In the genomic region with DNA sequence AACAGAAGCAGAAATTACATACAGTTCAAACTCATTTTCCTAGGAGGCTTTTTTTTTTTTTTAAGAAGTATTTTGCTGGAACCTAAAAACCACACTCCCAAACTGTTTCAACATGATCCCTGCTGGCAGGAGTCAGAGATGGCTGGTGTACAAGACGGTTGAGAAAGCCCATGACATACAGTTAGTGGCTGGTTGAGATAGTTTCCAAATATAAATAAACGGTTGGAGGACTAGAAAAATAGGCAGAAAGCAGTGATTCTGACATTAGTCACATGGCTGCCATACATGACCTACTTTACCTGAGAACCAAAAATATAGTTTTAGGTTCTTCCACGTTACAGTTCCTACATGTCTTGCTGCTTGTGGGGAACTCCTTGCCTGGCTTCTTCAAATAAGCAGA, we compare ENCODE assay signal across 10 cellular contexts. TPM values are rescaled to one million over a fixed set of nuclear protein-coding genes. Genes with fewer than 3 reads are reported as not detected.
DNase-seq lines count a peak whose midpoint lies in the region; ATAC-seq, FAIRE-seq and TF ChIP-seq lines count a peak whose summit lies in the region.
"Had no signal": no experiment of that assay in that cellular context is flagged by ENCODE, and none has a peak within 500 bp of the region (broad histone marks: within the 10 kb centered on the region; RNA-seq: fewer than 3 reads in every experiment).

No MANE protein-coding gene starts in this region.

- DNase-seq in IMR-90 (peak; percentile 98), astrocyte (ENCODE audit: low read depth) (peak; percentile 92), hepatic stellate cell (ENCODE audit: low spot score) (peak; percentile 70), upper lobe of left lung (no peak), activated gamma-delta T cell treated with Interleukin-2 at 50 U/mL for 16 hours (no peak)
- no peak for DNase-seq in activated CD8-positive, alpha-beta memory T cell treated with anti-CD3 and anti-CD28 coated beads, Interleukin-2, amount 50 U/mL, for 4 hours
- DNase-seq: activated effector memory CD4-positive, alpha-beta T cell treated with anti-CD3 and anti-CD28 coated beads, Interleukin-2, amount 50 U/mL, for 16 hours; NCI-H526 treated with DMSO at 0.1 percent for 48 hours; stimulated activated naive CD8-positive, alpha-beta T cell treated with anti-CD3 and anti-CD28 coated beads, Interleukin-15, Interleukin-2, amounts not matched to agents 100 U/mL and 50 U/mL, for 24 hours had no signal

- H4K20me1 ChIP-seq in IMR-90 (ENCODE audit: insufficient read depth, low read length), result peaks cover 8% of the 10 kb centered on the region; the same call in 1 of the 2 replicates
- H4K20me1 ChIP-seq in astrocyte (ENCODE audit: insufficient read depth, low read length), result no peaks in the 10 kb centered on the region

- H3K4ac ChIP-seq in IMR-90 (ENCODE audit: low read depth, low read length), result peak overlapping the region; percentile 92

- TF ChIP-seq CTCF in IMR-90 (conservative IDR thresholded peaks at IDR 0.05; ENCODE audit: low read depth, low read length) (no peak), astrocyte (IDR thresholded peaks at IDR 0.05; ENCODE audit: insufficient read depth, low read depth, low read length) (no peak), upper lobe of left lung (IDR thresholded peaks at IDR 0.05) (no peak)

- peak; percentile 78 for FAIRE-seq in astrocyte (lab: Jason Lieb, UNC)

- H3K9me1 ChIP-seq in IMR-90 (ENCODE audit: insufficient read depth, low read length), result peaks cover 28% of the 10 kb centered on the region

- TF ChIP-seq EP300 in upper lobe of left lung (IDR thresholded peaks at IDR 0.05), result no peak

- in situ Hi-C loops in IMR-90 (cut with MboI; ENCODE audit: low sequenced_read_pairs), result loop anchor here (5.0 to 10.0 kb wide), 4 partner anchors 58 to 393 kb away; no protein-coding TSS in a partner anchor

- H2AK5ac ChIP-seq in IMR-90 (ENCODE audit: low read depth, low read length), result peak overlapping the region; percentile 96

- no peaks in the 10 kb centered on the region for H3K9me3 Mint-ChIP-seq in astrocyte (ENCODE audit: unreplicated experiment)

- H3K14ac ChIP-seq in IMR-90 (replicated peaks; ENCODE audit: low read depth, low read length), result peak overlapping the region; percentile 91; the same call in 1 of the 2 replicates

- H2BK20ac ChIP-seq in IMR-90 (ENCODE audit: low read depth, low read length), result peak overlapping the region; percentile 90

- H3K4me2 ChIP-seq in IMR-90 (ENCODE audit: low read depth, low read length), result peak overlapping the region; percentile 56
- H3K4me2 ChIP-seq in astrocyte (ENCODE audit: low read length), result no peak overlapping the region

- peak overlapping the region; percentile 16 for H3K56ac ChIP-seq in IMR-90 (ENCODE audit: extremely low read depth, insufficient read depth, low read length)

- intact Hi-C loops in IMR-90 (cut with micrococcal nuclease), result loop anchor here (1.0 to 5.0 kb wide), 3 partner anchors 165 to 249 kb away; partner anchors contain the start of gene MYO10

- TF ChIP-seq POLR2A in IMR-90 (IDR thresholded peaks at IDR 0.05; ENCODE audit: low read depth, low read length) (no peak; the same call in 1 of the 2 replicates), upper lobe of left lung (IDR thresholded peaks at IDR 0.05) (no peak)

- peaks cover 60% of the 10 kb centered on the region for H3K4me1 Mint-ChIP-seq in astrocyte (ENCODE audit: low read depth, unreplicated experiment)

- H3K79me2 ChIP-seq in astrocyte (ENCODE audit: insufficient read depth, low read length), result no peaks in the 10 kb centered on the region

- H3K4me3 ChIP-seq in IMR-90 (ENCODE audit: insufficient read depth, low read depth, low read length) (no peak overlapping the region), astrocyte (ENCODE audit: insufficient read depth, low read depth, low read length) (no peak overlapping the region), upper lobe of left lung (no peak overlapping the region)

- peak overlapping the region; percentile 99 for H3K18ac ChIP-seq in IMR-90 (ENCODE audit: low read depth, low read length)

- CTCF ChIA-PET in IMR-90 (lab: Yijun Ruan, JAX), result interaction anchor here (1.8 kb wide), 1 partner anchor 53 kb away, joined by 7 read pairs; no protein-coding TSS in a partner anchor

- no peaks in the 10 kb centered on the region for H3K27me3 ChIP-seq in IMR-90 (ENCODE audit: control insufficient read depth, insufficient read depth, low read length)
- H3K27me3 ChIP-seq in astrocyte (ENCODE audit: insufficient read depth, low read length), result no peaks in the 10 kb centered on the region
- H3K27me3 ChIP-seq in upper lobe of left lung, result no peaks in the 10 kb centered on the region

- peak overlapping the region; percentile 4; the same call in 1 of the 2 replicates for H3K23ac ChIP-seq in IMR-90 (ENCODE audit: low read depth, low read length)

- H3K27me3 Mint-ChIP-seq in astrocyte (ENCODE audit: low read depth, unreplicated experiment), result no peaks in the 10 kb centered on the region

- peak overlapping the region; percentile 98 for H2BK5ac ChIP-seq in IMR-90 (ENCODE audit: low read depth, low read length, poor library complexity, severe bottlenecking)

- H3K27ac ChIP-seq in IMR-90 (ENCODE audit: insufficient read depth, low read length) (peak overlapping the region; percentile 93), astrocyte (ENCODE audit: low read depth, low read length) (peak overlapping the region; percentile 59), upper lobe of left lung (peak overlapping the region; percentile 35 to 56 (median 52))

- peak overlapping the region; percentile 55 for H3K27ac Mint-ChIP-seq in astrocyte (ENCODE audit: unreplicated experiment)

- BruUV-seq in IMR-90 (replicated peaks; lab: Mats Ljungman, UMichigan), result no TSS peak

- H3K79me1 ChIP-seq in IMR-90 (ENCODE audit: low read depth in 1 of 2, low read length in 2 of 2), result peaks cover 14 to 60% of the 10 kb centered on the region in 2 experiments; a peak in 3 of 4 replicates

- H2BK15ac ChIP-seq in IMR-90 (ENCODE audit: low read depth, low read length), result peak overlapping the region; percentile 46; the same call in 2 of the 3 replicates

- H3K4me3 Mint-ChIP-seq in astrocyte (ENCODE audit: unreplicated experiment), result no peak overlapping the region

- POLR2A ChIA-PET in IMR-90 (lab: Charles Lee; ENCODE audit: unreplicated experiment), result interaction anchor here (0.6 kb wide), 1 partner anchor 133 kb away, joined by 6 read pairs; no protein-coding TSS in a partner anchor

- ATAC-seq in IMR-90 (ENCODE audit: low read depth) (peak; percentile 36), upper lobe of left lung (ENCODE audit: low FRiP score in 2 of 2) (peak in 1 of 2 donors; percentile 72), HG03439 (IDR thresholded peaks at IDR 0.05; ENCODE audit: unreplicated experiment) (no peak)
- ATAC-seq: stimulated activated naive CD8-positive, alpha-beta T cell treated with anti-CD3 and anti-CD28 coated beads, Interleukin-15, Interleukin-2, amounts not matched to agents 100 U/mL and 50 U/mL, for 24 hours had no signal

- no CpG with 5 or more reads among the region's 3 CpGs for WGBS in IMR-90 (ENCODE audit: extremely low coverage in 2 of 2, insufficient read length in 1 of 2), 2 experiments
- whole genome bisulfite sequencing in upper lobe of left lung, 2 donors, result 38 to 57% methylated on average over 3 of the region's 3 CpGs

- peak overlapping the region; percentile 80 to 92; a peak in 3 of 4 replicates for H4K8ac ChIP-seq in IMR-90 (ENCODE audit: low read depth in 2 of 2, low read length in 2 of 2)

- H2AFZ ChIP-seq in IMR-90 (replicated peaks; ENCODE audit: low read length, poor library complexity) (no peak overlapping the region), astrocyte (ENCODE audit: low read depth, low read length) (no peak overlapping the region)

- no peak overlapping the region for H2AK9ac ChIP-seq in IMR-90 (replicated peaks; ENCODE audit: low read depth, low read length, poor library complexity)

- H4K5ac ChIP-seq in IMR-90 (ENCODE audit: low read depth, low read length), result peak overlapping the region; percentile 91

- peak overlapping the region; percentile 98 for H4K91ac ChIP-seq in IMR-90 (ENCODE audit: insufficient read depth, low read depth, low read length)

- H3K36me3 Mint-ChIP-seq in astrocyte (ENCODE audit: low read depth, unreplicated experiment), result no peaks in the 10 kb centered on the region

- H3K4me1 ChIP-seq in IMR-90 (ENCODE audit: control insufficient read depth, insufficient read depth, low read length) (peaks cover 45% of the 10 kb centered on the region), astrocyte (ENCODE audit: insufficient read depth, low read length) (peaks cover 49% of the 10 kb centered on the region), upper lobe of left lung (peaks cover 15 to 36% (median 21%) of the 10 kb centered on the region in 4 donors)

- no peaks in the 10 kb centered on the region for H3K36me3 ChIP-seq in IMR-90 (ENCODE audit: control insufficient read depth, insufficient read depth, low read length)
- no peaks in the 10 kb centered on the region for H3K36me3 ChIP-seq in astrocyte (ENCODE audit: insufficient read depth, low read length)
- no peaks in the 10 kb centered on the region for H3K36me3 ChIP-seq in upper lobe of left lung

- H3K9me3 ChIP-seq in IMR-90 (ENCODE audit: control insufficient read depth, insufficient read depth, low read length), result no peaks in the 10 kb centered on the region
- H3K9me3 ChIP-seq in astrocyte (ENCODE audit: insufficient read depth, low read depth, low read length), result no peaks in the 10 kb centered on the region
- no peaks in the 10 kb centered on the region for H3K9me3 ChIP-seq in upper lobe of left lung

- peak; percentile 34 for TF ChIP-seq RAD21 in IMR-90 (IDR thresholded peaks at IDR 0.05; ENCODE audit: low read length)

- peak overlapping the region; percentile 39 for H3K9ac ChIP-seq in IMR-90 (ENCODE audit: low read depth, low read length)
- peak overlapping the region; percentile 45 for H3K9ac ChIP-seq in astrocyte (ENCODE audit: low read length)

- H2BK120ac ChIP-seq in IMR-90 (ENCODE audit: low read depth, low read length), result peak overlapping the region; percentile 97

- dilution Hi-C loops in IMR-90 (cut with HindIII; ENCODE audit: low sequenced_read_pairs, unreplicated experiment), result loop anchor here (25.0 kb wide), 1 partner anchor 398 kb away; no protein-coding TSS in a partner anchor

TF ChIP-seq in IMR-90, 13 proteins besides CTCF, POLR2A, EP300 and RAD21 (continues in another document):
- peak; percentile 61; the same call in 1 of the 2 replicates for TF ChIP-seq MXI1 (IDR thresholded peaks at IDR 0.05; ENCODE audit: borderline replicate concordance, low read depth, low read length)
- TF ChIP-seq, protein P1, sequence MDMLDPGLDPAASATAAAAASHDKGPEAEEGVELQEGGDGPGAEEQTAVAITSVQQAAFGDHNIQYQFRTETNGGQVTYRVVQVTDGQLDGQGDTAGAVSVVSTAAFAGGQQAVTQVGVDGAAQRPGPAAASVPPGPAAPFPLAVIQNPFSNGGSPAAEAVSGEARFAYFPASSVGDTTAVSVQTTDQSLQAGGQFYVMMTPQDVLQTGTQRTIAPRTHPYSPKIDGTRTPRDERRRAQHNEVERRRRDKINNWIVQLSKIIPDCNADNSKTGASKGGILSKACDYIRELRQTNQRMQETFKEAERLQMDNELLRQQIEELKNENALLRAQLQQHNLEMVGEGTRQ (IDR thresholded peaks at IDR 0.05; ENCODE audit: low read depth, low read length), result peak; percentile 73

RNA-seq across cellular contexts. Expression of gene BASP1, which starts 31.7 kb away (rescaled TPM):
- 39.6 and 70.5 TPM in 2 replicates for total RNA-seq in IMR-90 (2012; rRNA removed)
- polyA plus RNA-seq in IMR-90 (2012; rRNA removed), result 103 and 121 TPM in 2 replicates
- polyA plus RNA-seq in IMR-90 (2012; cell fraction: cytosol; rRNA removed), result 112 and 166 TPM in 2 replicates
- polyA plus RNA-seq in IMR-90 (2012; cell fraction: nucleus; rRNA removed; ENCODE audit: low replicate concordance), result 48.2 and 69.4 TPM in 2 replicates
- 260 and 273 TPM in 2 replicates for total RNA-seq in astrocyte
- 10 to 100 TPM; 19.8 to 78.7 (median 32.9) TPM for total RNA-seq in upper lobe of left lung

Comparison
In these comparisons a context has a peak if more than half of its experiments do, and no peak if none do; other contexts are left out.
1. DNase-seq: peak in IMR-90 (single experiment), astrocyte (single experiment) and hepatic stellate cell (single experiment); none in upper lobe of left lung (0 of 2), activated gamma-delta T cell treated with Interleukin-2 at 50 U/mL for 16 hours (single experiment) and activated CD8-positive, alpha-beta memory T cell treated with anti-CD3 and anti-CD28 coated beads, Interleukin-2, amount 50 U/mL, for 4 hours (single experiment).
2. Peak in every context shown above with its lines, with median percentiles within 50 percentile points of each other: H3K27ac ChIP-seq.